In the genomic region with DNA sequence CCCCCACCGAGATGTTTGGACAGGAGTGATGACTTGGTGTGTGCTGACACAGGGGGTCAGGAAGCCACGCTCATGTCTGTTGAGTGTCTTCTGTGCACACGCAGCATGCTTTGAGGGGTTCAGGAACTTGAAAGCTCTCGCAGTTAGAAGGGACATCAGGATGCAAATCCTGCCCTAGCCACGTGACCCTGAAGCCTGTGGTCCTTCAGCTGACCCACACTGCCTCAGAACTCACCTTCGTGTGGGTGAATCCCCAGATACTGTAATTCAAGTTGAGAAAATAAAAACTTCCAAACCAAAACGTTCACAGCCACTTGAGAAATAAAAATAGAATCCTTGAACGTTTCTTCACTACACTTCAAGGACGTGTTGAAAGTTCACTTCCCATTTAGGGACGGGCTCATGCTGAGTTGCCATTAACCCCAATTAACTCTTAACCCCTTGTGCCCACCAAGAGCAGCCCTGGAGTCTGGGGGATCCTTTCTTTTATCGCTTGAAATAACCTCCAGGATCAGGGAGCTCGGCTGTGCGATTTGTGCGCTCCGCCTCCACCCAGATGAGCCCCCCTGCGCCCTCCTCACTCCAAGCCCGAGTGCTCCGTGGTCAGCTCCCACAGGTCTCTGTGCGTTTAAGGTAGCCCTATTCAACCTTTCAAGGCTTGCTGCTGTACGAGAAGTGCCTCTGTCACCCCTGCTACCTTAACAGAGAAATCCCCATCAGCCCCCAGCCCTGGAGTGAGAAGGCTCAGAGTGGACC, we compare ENCODE assay signal across 15 cellular contexts. TPM values are rescaled to one million over a fixed set of nuclear protein-coding genes. Genes with fewer than 3 reads are reported as not detected.
DNase-seq lines count a peak whose midpoint lies in the region; ATAC-seq and TF ChIP-seq lines count a peak whose summit lies in the region.
"Had no signal": no experiment of that assay in that cellular context is flagged by ENCODE, and none has a peak within 500 bp of the region (broad histone marks: within the 10 kb centered on the region; RNA-seq: fewer than 3 reads in every experiment).

No MANE protein-coding gene starts in this region.

- peak; percentile 87 for ATAC-seq in left ventricle myocardium superior
- no peak for ATAC-seq in foreskin keratinocyte
- ATAC-seq: GM12878, GM23338, K562 had no signal

- H3K27me3 ChIP-seq in foreskin keratinocyte, result no peaks in the 10 kb centered on the region

- no peaks in the 10 kb centered on the region for H3K4me1 ChIP-seq in foreskin keratinocyte

- TF ChIP-seq CTCF in RWPE1 (conservative IDR thresholded peaks at IDR 0.05; ENCODE audit: low read depth) (no peak), foreskin keratinocyte (conservative IDR thresholded peaks at IDR 0.05) (no peak)

- H3K27ac ChIP-seq in RWPE1, result no peak overlapping the region
- H3K27ac ChIP-seq in foreskin keratinocyte, result no peak overlapping the region

- intact Hi-C loops in left ventricle myocardium superior (cut with micrococcal nuclease), result no loop called here

- DNase-seq in Kasumi-1 (lab: John Stamatoyannopoulos, UW) (peak; percentile 15 to 38), UCSD-AML1 (lab: John Stamatoyannopoulos, UW; ENCODE audit: unreplicated experiment) (peak; percentile 20), left ventricle myocardium superior (peak; percentile 58), retina (peak; percentile 54), activated gamma-delta T cell treated with Interleukin-2 at 50 U/mL for 16 hours (no peak), NCI-H2081 (lab: John Stamatoyannopoulos, UW) (no peak), RWPE1 (ENCODE audit: low spot score) (no peak), foreskin keratinocyte (no peak)
- DNase-seq: activated CD4-positive, alpha-beta T cell treated with anti-CD3 and anti-CD28 coated beads, Interleukin-2, amount 10 ng/mL, durations not matched to agents 7 days and 5 days; mammary epithelial cell; T1000 had no signal

- CTCF ChIA-PET in RWPE1 (lab: Yijun Ruan, JAX), result interaction anchor here (0.5 to 0.6 kb wide), 3 partner anchors 19 to 170 kb away, joined by 3 to 6 read pairs (median 3); no protein-coding TSS in a partner anchor

- POLR2A ChIA-PET in RWPE1 (lab: Yijun Ruan, JAX; ENCODE audit: low non-redundant PET), result no interaction called here

RNA-seq across cellular contexts. Expression of gene NAT9, which starts 36.1 kb away (rescaled TPM):
- total RNA-seq in left ventricle myocardium superior (21.1 TPM), foreskin keratinocyte (29.3 and 34.2 TPM in 2 replicates)
- 32.4 and 35.0 TPM in 2 replicates for polyA plus RNA-seq in foreskin keratinocyte

RNA-seq across cellular contexts. Expression of gene GRIN2C, which starts 47.4 kb away (rescaled TPM):
- 0.52 TPM for total RNA-seq in left ventricle myocardium superior
- not detected in 2 replicates for total RNA-seq in foreskin keratinocyte
- polyA plus RNA-seq in foreskin keratinocyte, result not detected in 2 replicates
- total RNA-seq: SK-MEL-5 had no signal
- polyA plus RNA-seq: mammary epithelial cell had no signal

Comparison
In these comparisons a context has a peak if more than half of its experiments do, and no peak if none do; other contexts are left out.
1. DNase-seq: peak in Kasumi-1 (2 of 2), UCSD-AML1 (single experiment), left ventricle myocardium superior (single experiment) and retina (single experiment); none in activated gamma-delta T cell treated with Interleukin-2 at 50 U/mL for 16 hours (single experiment), NCI-H2081 (0 of 2), RWPE1 (single experiment) and foreskin keratinocyte (0 of 2).